In the genomic region with DNA sequence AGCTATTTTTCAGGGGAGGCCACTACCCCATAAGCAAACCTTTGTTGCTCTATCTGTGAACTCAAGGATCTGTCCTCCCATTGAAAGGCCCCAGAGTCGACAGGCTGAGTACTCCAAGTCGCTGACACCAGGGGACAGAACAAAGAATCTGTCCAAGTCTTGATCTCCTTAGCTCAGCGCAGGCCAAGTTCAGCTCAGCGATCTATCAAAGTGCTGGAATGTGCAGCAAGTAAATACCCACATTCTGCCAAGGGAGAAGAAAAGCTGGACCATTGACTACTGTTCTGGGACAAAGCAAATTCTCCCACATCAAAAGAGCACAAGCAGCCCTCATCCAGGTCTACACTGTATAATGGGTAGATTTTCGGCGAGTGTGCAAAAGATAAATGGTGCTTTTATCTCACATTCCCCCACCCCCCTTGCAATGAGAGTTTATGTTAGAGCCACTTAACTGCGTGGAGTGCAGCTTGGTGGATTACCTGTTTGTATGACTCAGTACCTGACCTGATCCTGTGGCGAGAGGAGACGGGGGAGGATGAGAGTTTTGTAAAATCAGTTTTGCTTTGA, we compare ENCODE assay signal across 1 cellular context.
TF ChIP-seq lines count a peak whose summit lies in the region.

No MANE protein-coding gene starts in this region.

TF ChIP-seq in HCT116, 20 proteins besides CTCF, POLR2A, EP300 and RAD21:
- TF ChIP-seq EGR1 (IDR thresholded peaks at IDR 0.05; ENCODE audit: low read depth) (0 out of 2 replicates have a peak, but pooled peaks have one; percentile 22), TCF7L2 (IDR thresholded peaks at IDR 0.05; ENCODE audit: borderline replicate concordance, extremely low read depth, insufficient read depth, insufficient read length) (peak; percentile 89), SP1 (IDR thresholded peaks at IDR 0.05; ENCODE audit: low read depth) (peak; percentile 43; the same call in 1 of the 2 replicates), FOSL1 (IDR thresholded peaks at IDR 0.05; ENCODE audit: low read depth) (peak; percentile 42), JUND (IDR thresholded peaks at IDR 0.05) (peak; percentile 31; the same call in 1 of the 2 replicates)
- TF ChIP-seq, protein P1, sequence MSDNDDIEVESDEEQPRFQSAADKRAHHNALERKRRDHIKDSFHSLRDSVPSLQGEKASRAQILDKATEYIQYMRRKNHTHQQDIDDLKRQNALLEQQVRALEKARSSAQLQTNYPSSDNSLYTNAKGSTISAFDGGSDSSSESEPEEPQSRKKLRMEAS (IDR thresholded peaks at IDR 0.05) = no peak
